ENCODE assay signal across 13 cellular contexts in genomic region chr12:1527789-1528188, GRCh38.
DNase-seq lines count a peak whose midpoint lies in the region; ATAC-seq and TF ChIP-seq lines count a peak whose summit lies in the region.
"Had no signal": no experiment of that assay in that cellular context is flagged by ENCODE, and none has a peak within 500 bp of the region (broad histone marks: within the 10 kb centered on the region; RNA-seq: fewer than 3 reads in every experiment).

No MANE protein-coding gene starts in this region.

- peaks cover 9 to 81% (median 57%) of the 10 kb centered on the region in 7 donors for H3K27me3 ChIP-seq in heart right ventricle
- H3K27me3 ChIP-seq: ascending aorta had no signal

- H3K9me3 ChIP-seq in heart right ventricle: no peaks in the 10 kb centered on the region
- H3K9me3 ChIP-seq: ascending aorta had no signal

- no peaks in the 10 kb centered on the region for H3K36me3 ChIP-seq in heart right ventricle
- H3K36me3 ChIP-seq: ascending aorta, neural progenitor cell had no signal

- WGBS in heart right ventricle, 2 donors: 67 to 71% methylated on average over 4 of the region's 4 CpGs

- H3K27ac ChIP-seq in heart right ventricle: no peak overlapping the region
- H3K27ac ChIP-seq: ascending aorta, neural progenitor cell had no signal

- intact Hi-C loops in heart right ventricle (cut with DNase I) (no loop called here), left cardiac atrium (cut with DNase I) (no loop called here)

- TF ChIP-seq CTCF in astrocyte of the spinal cord (IDR thresholded peaks at IDR 0.05; ENCODE audit: low read depth, low read length) (no peak), heart right ventricle (IDR thresholded peaks at IDR 0.05) (no peak)

- DNase-seq in AG08395 (ENCODE audit: low spot score): peak; percentile 84
- peak; percentile 95 for DNase-seq in HT1080 (ENCODE audit: low read depth)
- peak; percentile 70 for DNase-seq in astrocyte of the spinal cord (ENCODE audit: low read depth, low spot score)
- DNase-seq in iPS-NIHi7 (ENCODE audit: extremely low spot score): peak; percentile 4
- no peak for DNase-seq in putamen (ENCODE audit: low spot score)
- no peak for DNase-seq in heart right ventricle
- DNase-seq in left cardiac atrium: no peak
- DNase-seq: NCI-H1417 treated with DMSO at 0.1 percent for 48 hours, NCI-H526 treated with DMSO at 0.1 percent for 48 hours, SHP77 treated with DMSO at 0.1 percent for 48 hours had no signal

- in situ Hi-C loops in astrocyte of the spinal cord (cut with HindIII; ENCODE audit: low sequenced_read_pairs): no loop called here

- H3K4me3 ChIP-seq in astrocyte of the spinal cord (ENCODE audit: low read depth, low read length) (no peak overlapping the region), heart right ventricle (no peak overlapping the region)
- H3K4me3 ChIP-seq: ascending aorta, neural progenitor cell had no signal

- ATAC-seq in GM19452 (IDR thresholded peaks at IDR 0.05; ENCODE audit: unreplicated experiment) (no peak), heart right ventricle (no peak), left cardiac atrium (no peak)

- peaks cover 0 to 15% (median 5%) of the 10 kb centered on the region in 9 donors for H3K4me1 ChIP-seq in heart right ventricle

Comparison
In these comparisons a context has a peak if more than half of its experiments do, and no peak if none do; other contexts are left out.
1. DNase-seq: peak in AG08395 (single experiment), HT1080 (single experiment), astrocyte of the spinal cord (single experiment) and iPS-NIHi7 (single experiment); none in putamen (single experiment), heart right ventricle (0 of 2) and left cardiac atrium (single experiment).